In the genomic region with DNA sequence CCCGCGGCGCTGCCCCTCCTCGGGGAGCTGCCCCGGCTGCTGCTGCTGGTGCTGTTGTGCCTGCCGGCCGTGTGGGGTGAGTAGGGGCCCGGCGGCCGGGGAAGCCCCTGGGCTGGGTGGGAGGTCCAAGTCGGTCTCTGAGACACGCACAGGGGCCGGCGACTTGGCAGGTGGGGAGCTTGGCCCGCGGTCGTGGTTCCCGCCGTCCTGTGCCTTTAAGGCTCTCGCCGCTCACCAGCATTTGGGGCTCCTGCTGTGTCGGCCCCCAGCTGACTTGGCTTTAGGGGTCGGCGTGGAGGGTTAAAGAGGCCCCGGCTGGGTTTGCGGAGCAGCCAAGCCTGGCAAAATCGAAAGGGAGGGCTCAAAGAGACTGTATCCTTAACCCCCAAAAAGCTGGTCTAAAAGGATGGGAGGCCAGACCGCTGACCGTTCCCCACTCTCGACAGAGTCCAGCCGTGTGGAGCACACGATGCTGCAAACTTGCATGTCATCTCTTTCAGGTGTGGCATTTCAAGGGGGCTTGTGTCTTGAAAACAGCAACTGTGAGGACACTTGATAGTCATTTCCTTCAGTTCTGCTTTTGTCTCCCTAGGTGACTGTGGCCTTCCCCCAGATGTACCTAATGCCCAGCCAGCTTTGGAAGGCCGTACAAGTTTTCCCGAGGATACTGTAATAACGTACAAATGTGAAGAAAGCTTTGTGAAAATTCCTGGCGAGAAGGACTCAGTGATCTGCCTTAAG, we compare ENCODE assay signal across 8 cellular contexts. TPM values are rescaled to one million over a fixed set of nuclear protein-coding genes. Genes with fewer than 3 reads are reported as not detected.
DNase-seq lines count a peak whose midpoint lies in the region; ATAC-seq and TF ChIP-seq lines count a peak whose summit lies in the region.

No MANE protein-coding gene starts in this region.

- ATAC-seq in gastrocnemius medialis (peak; percentile 27 to 34), GM19467 (IDR thresholded peaks at IDR 0.05; ENCODE audit: unreplicated experiment) (no peak)

- no peaks in the 10 kb centered on the region for H3K27me3 ChIP-seq in KMS-11 (ENCODE audit: insufficient read depth, low read depth)
- H3K27me3 ChIP-seq in adipocyte (replicated peaks; ENCODE audit: control insufficient read depth, insufficient read depth, low read length) = no peaks in the 10 kb centered on the region
- H3K27me3 ChIP-seq in hepatocyte = no peaks in the 10 kb centered on the region
- H3K27me3 ChIP-seq in gastrocnemius medialis = no peaks in the 10 kb centered on the region

- peak overlapping the region; percentile 89 for H3K27ac ChIP-seq in KMS-11
- peak overlapping the region; percentile 95 for H3K27ac ChIP-seq in hepatocyte
- peak overlapping the region; percentile 96 to 100 (median 98) for H3K27ac ChIP-seq in gastrocnemius medialis

- in situ Hi-C loops in gastrocnemius medialis (cut with MboI; ENCODE audit: low sequenced_read_pairs in 4 of 4) = loop anchor here in 1 of 4 donors (25.0 kb wide), 1 partner anchor 610 kb away; no protein-coding TSS in a partner anchor

- H3K4me2 ChIP-seq in KMS-11 (peak overlapping the region; percentile 69), hepatocyte (peak overlapping the region; percentile 84)

- no peak for TF ChIP-seq CTCF in KMS-11 (conservative IDR thresholded peaks at IDR 0.05; ENCODE audit: low read depth, low read length)
- no peak for TF ChIP-seq CTCF in hepatocyte (IDR thresholded peaks at IDR 0.05; ENCODE audit: poor library complexity)
- no peak for TF ChIP-seq CTCF in gastrocnemius medialis (IDR thresholded peaks at IDR 0.05 in 4 of 5, conservative IDR thresholded peaks at IDR 0.05 in 1 of 5)

- intact Hi-C loops in gastrocnemius medialis (cut with DNase I; ENCODE audit: low total_unique reads) = loop anchor here (1.0 to 5.0 kb wide), 3 partner anchors 24 to 270 kb away; partner anchors contain the start of genes PFKFB2 and YOD1

- no peaks in the 10 kb centered on the region for H3K9me3 ChIP-seq in adipocyte (ENCODE audit: control insufficient read depth, low read length)
- H3K9me3 ChIP-seq in hepatocyte (ENCODE audit: low read depth) = no peaks in the 10 kb centered on the region
- H3K9me3 ChIP-seq in gastrocnemius medialis = no peaks in the 10 kb centered on the region

- H4K20me1 ChIP-seq in KMS-11 (ENCODE audit: insufficient read depth) = no peaks in the 10 kb centered on the region
- H4K20me1 ChIP-seq in hepatocyte (ENCODE audit: insufficient read depth, poor library complexity, severe bottlenecking) = no peaks in the 10 kb centered on the region

- no peak for TF ChIP-seq POLR2A in gastrocnemius medialis (IDR thresholded peaks at IDR 0.05)

- H3K36me3 ChIP-seq in KMS-11 (ENCODE audit: insufficient read depth) (peaks cover 4% of the 10 kb centered on the region; the same call in 1 of the 2 replicates), adipocyte (ENCODE audit: control insufficient read depth, insufficient read depth, low read length, severe bottlenecking) (peaks cover 30% of the 10 kb centered on the region), hepatocyte (replicated peaks; ENCODE audit: insufficient read depth, low read depth) (no peaks in the 10 kb centered on the region), gastrocnemius medialis (peaks cover 4 to 40% of the 10 kb centered on the region in 2 donors)

- peaks cover 11% of the 10 kb centered on the region; the same call in 1 of the 2 replicates for H3K79me2 ChIP-seq in KMS-11 (ENCODE audit: insufficient read depth, low read depth)
- H3K79me2 ChIP-seq in hepatocyte = no peaks in the 10 kb centered on the region

- no peaks in the 10 kb centered on the region for H3K9me2 ChIP-seq in hepatocyte (replicated peaks; ENCODE audit: insufficient read depth)

- H2AFZ ChIP-seq in KMS-11 (ENCODE audit: low read depth) (peak overlapping the region; percentile 92), hepatocyte (peak overlapping the region; percentile 80)

- WGBS in hepatocyte (ENCODE audit: low lambda C conversion rate, missing lambda C conversion rate) = 2% methylated on average over 34 of the region's 36 CpGs

- H3K4me1 ChIP-seq in KMS-11 (ENCODE audit: low read depth, poor library complexity, severe bottlenecking) (peaks cover 32% of the 10 kb centered on the region), adipocyte (ENCODE audit: control insufficient read depth, insufficient read depth, low read length) (peaks cover 14% of the 10 kb centered on the region), hepatocyte (ENCODE audit: insufficient read depth) (peaks cover 9% of the 10 kb centered on the region), gastrocnemius medialis (peaks cover 12 to 20% of the 10 kb centered on the region in 2 donors)

- H3K4me3 ChIP-seq in KMS-11 (IDR thresholded peaks at IDR 0.05; ENCODE audit: insufficient read depth, low read depth, low read length) (peak overlapping the region; percentile 78), adipocyte (ENCODE audit: low read length) (peak overlapping the region; percentile 99), hepatocyte (peak overlapping the region; percentile 77), gastrocnemius medialis (peak overlapping the region; percentile 82 to 99 (median 95))

- peak; percentile 21 for DNase-seq in stimulated activated CD8-positive, alpha-beta memory T cell treated with anti-CD3 and anti-CD28 coated beads, Interleukin-15, amount 100 ng/mL, for 24 hours (ENCODE audit: low read depth)
- DNase-seq in stimulated activated CD8-positive, alpha-beta memory T cell treated with anti-CD3 and anti-CD28 coated beads, Interleukin-4, amount 100 ng/mL, for 48 hours = no peak
- DNase-seq in adipocyte (ENCODE audit: low read depth) (peak; percentile 46), hepatocyte (ENCODE audit: low spot score) (peak; percentile 19), gastrocnemius medialis (peak in 1 of 2 donors; percentile 6), NCI-H2227 treated with DMSO at 0.1 percent for 48 hours (lab: John Stamatoyannopoulos, UW) (no peak)

- peak overlapping the region; percentile 97 for H3K9ac ChIP-seq in KMS-11
- H3K9ac ChIP-seq in adipocyte (ENCODE audit: low read length) = peak overlapping the region; percentile 96

RNA-seq across cellular contexts. Expression of gene CD55, which starts 0.5 kb away (rescaled TPM):
- 41.1 and 61.5 TPM in 2 replicates for total RNA-seq in hepatocyte
- polyA plus RNA-seq in hepatocyte = 57.5 and 72.4 TPM in 2 replicates
- total RNA-seq in gastrocnemius medialis = 100 to 1,000 TPM in 2 of 4 donors, 10 to 100 TPM in 2; 75.2 to 428 (median 110) TPM

Comparison
In these comparisons a context has a peak if more than half of its experiments do, and no peak if none do; other contexts are left out.
1. DNase-seq: peak in stimulated activated CD8-positive, alpha-beta memory T cell treated with anti-CD3 and anti-CD28 coated beads, Interleukin-15, amount 100 ng/mL, for 24 hours (single experiment), adipocyte (single experiment) and hepatocyte (single experiment); none in stimulated activated CD8-positive, alpha-beta memory T cell treated with anti-CD3 and anti-CD28 coated beads, Interleukin-4, amount 100 ng/mL, for 48 hours (single experiment) and NCI-H2227 treated with DMSO at 0.1 percent for 48 hours (single experiment).
2. Peak in every context shown above with its lines, with median percentiles within 50 percentile points of each other: H3K27ac ChIP-seq and H3K4me3 ChIP-seq.